Comparison of ENCODE assay signal across 6 cellular contexts in the genomic region with DNA sequence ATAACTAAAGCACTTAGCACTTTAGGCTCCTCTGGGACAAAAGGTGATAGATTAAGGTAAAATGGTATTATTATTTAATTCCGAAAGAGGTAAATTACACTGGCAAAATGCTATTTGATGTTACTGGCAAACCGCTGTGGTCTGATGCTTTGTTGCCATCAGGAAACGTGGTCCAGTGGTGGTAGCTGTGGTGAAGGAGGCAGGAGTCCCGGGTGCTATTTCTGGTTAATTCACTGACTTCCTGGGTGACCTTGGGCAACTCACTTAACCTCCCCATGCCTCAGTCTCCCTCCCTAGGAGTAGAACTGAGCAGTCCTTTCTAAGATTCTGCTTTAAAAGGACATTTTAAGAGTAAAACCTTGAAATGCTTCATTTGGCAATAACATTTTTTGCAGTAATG.
"Had no signal": no experiment of that assay in that cellular context is flagged by ENCODE, and none has a peak within 500 bp of the region (broad histone marks: within the 10 kb centered on the region; RNA-seq: fewer than 3 reads in every experiment).

No MANE protein-coding gene starts in this region.

- H3K4me3 ChIP-seq: GM23338 had no signal

- H3K4me2 ChIP-seq: GM23338 had no signal

- H3K27ac ChIP-seq: HL-60 had no signal

- DNase-seq: H9, HCEC 1CT, KBM-7 had no signal

- ATAC-seq: GM23338, HepG2 had no signal
